In genomic region chr5:69042915-69043795, GRCh38 we compare ENCODE assay signal across 8 cellular contexts. TPM values are rescaled to one million over a fixed set of nuclear protein-coding genes. Genes with fewer than 3 reads are reported as not detected.
A peak's percentile ranks its signal among the peaks of the same experiment; 100 is the strongest.
DNase-seq lines count a peak whose midpoint lies in the region; ATAC-seq and TF ChIP-seq lines count a peak whose summit lies in the region.

No MANE protein-coding gene starts in this region.

- peak overlapping the region; percentile 84 for H3K4me3 Mint-ChIP-seq in activated T-helper 1 cell treated with anti-CD3 and anti-CD28 coated beads, Interleukin-12 subunit alpha, Interleukin-12 subunit beta, Interleukin-2, Interleukin-4 antibody, amounts not matched to agents 30 ng/mL and 10 ng/mL and 1 ng/mL, durations not matched to agents 14 hours and 24 hours and 36 hours
- peak overlapping the region; percentile 76 for H3K4me3 Mint-ChIP-seq in nephron progenitor cell
- peak overlapping the region; percentile 86 for H3K4me3 Mint-ChIP-seq in stimulated activated naive CD8-positive, alpha-beta T cell treated with anti-CD3 and anti-CD28 coated beads, Interleukin-15, Interleukin-2, amounts not matched to agents 100 ng/mL and 50 ng/mL, for 24 hours

- no peaks in the 10 kb centered on the region for H3K9me3 Mint-ChIP-seq in activated T-helper 1 cell treated with anti-CD3 and anti-CD28 coated beads, Interleukin-12 subunit alpha, Interleukin-12 subunit beta, Interleukin-2, Interleukin-4 antibody, amounts not matched to agents 30 ng/mL and 10 ng/mL and 1 ng/mL, durations not matched to agents 14 hours and 24 hours and 36 hours
- no peaks in the 10 kb centered on the region for H3K9me3 Mint-ChIP-seq in nephron progenitor cell
- H3K9me3 Mint-ChIP-seq in stimulated activated naive CD8-positive, alpha-beta T cell treated with anti-CD3 and anti-CD28 coated beads, Interleukin-15, Interleukin-2, amounts not matched to agents 100 ng/mL and 50 ng/mL, for 24 hours = no peaks in the 10 kb centered on the region

- H3K36me3 Mint-ChIP-seq in activated T-helper 1 cell treated with anti-CD3 and anti-CD28 coated beads, Interleukin-12 subunit alpha, Interleukin-12 subunit beta, Interleukin-2, Interleukin-4 antibody, amounts not matched to agents 30 ng/mL and 10 ng/mL and 1 ng/mL, durations not matched to agents 14 hours and 24 hours and 36 hours (ENCODE audit: low read depth) = no peaks in the 10 kb centered on the region
- no peaks in the 10 kb centered on the region for H3K36me3 Mint-ChIP-seq in nephron progenitor cell (ENCODE audit: low read depth)
- H3K36me3 Mint-ChIP-seq in stimulated activated naive CD8-positive, alpha-beta T cell treated with anti-CD3 and anti-CD28 coated beads, Interleukin-15, Interleukin-2, amounts not matched to agents 100 ng/mL and 50 ng/mL, for 24 hours (ENCODE audit: low read depth) = no peaks in the 10 kb centered on the region

- intact Hi-C loops in activated T-helper 1 cell treated with anti-CD3 and anti-CD28 coated beads, Interleukin-12 subunit alpha, Interleukin-12 subunit beta, Interleukin-2, Interleukin-4 antibody, amounts not matched to agents 30 ng/mL and 10 ng/mL and 1 ng/mL, durations not matched to agents 14 hours and 24 hours and 36 hours (cut with micrococcal nuclease) = loop anchor here (1.0 to 2.0 kb wide), 4 partner anchors 50 to 326 kb away; partner anchors contain the start of genes AK6, CCNB1, RAD17 and TAF9

- peaks cover 5% of the 10 kb centered on the region for H3K4me1 Mint-ChIP-seq in activated T-helper 1 cell treated with anti-CD3 and anti-CD28 coated beads, Interleukin-12 subunit alpha, Interleukin-12 subunit beta, Interleukin-2, Interleukin-4 antibody, amounts not matched to agents 30 ng/mL and 10 ng/mL and 1 ng/mL, durations not matched to agents 14 hours and 24 hours and 36 hours (ENCODE audit: low read depth)
- H3K4me1 Mint-ChIP-seq in nephron progenitor cell = peaks cover 16% of the 10 kb centered on the region
- H3K4me1 Mint-ChIP-seq in stimulated activated naive CD8-positive, alpha-beta T cell treated with anti-CD3 and anti-CD28 coated beads, Interleukin-15, Interleukin-2, amounts not matched to agents 100 ng/mL and 50 ng/mL, for 24 hours (ENCODE audit: low read depth) = peaks cover 17% of the 10 kb centered on the region

- ATAC-seq in GM21786 (IDR thresholded peaks at IDR 0.05; ENCODE audit: unreplicated experiment) = peak; percentile 96

- DNase-seq in DMS79 (lab: John Stamatoyannopoulos, UW) = peak; percentile 66
- peak; percentile 90 for DNase-seq in LHCN-M2 (ENCODE audit: low read depth)
- peak; percentile 94 for DNase-seq in RKO (ENCODE audit: low spot score)
- peak; percentile 75 for DNase-seq in activated T-helper 1 cell treated with anti-CD3 and anti-CD28 coated beads, Interleukin-12 subunit alpha, Interleukin-12 subunit beta, Interleukin-2, Interleukin-4 antibody, amounts not matched to agents 30 ng/mL and 10 ng/mL and 1 ng/mL, durations not matched to agents 14 hours and 24 hours and 36 hours (ENCODE audit: low spot score)
- DNase-seq in fibroblast of peridontal ligament (ENCODE audit: extremely low read depth) = peak; percentile 99
- DNase-seq in nephron progenitor cell = peak; percentile 73

- peaks cover 3% of the 10 kb centered on the region for H3K27me3 Mint-ChIP-seq in activated T-helper 1 cell treated with anti-CD3 and anti-CD28 coated beads, Interleukin-12 subunit alpha, Interleukin-12 subunit beta, Interleukin-2, Interleukin-4 antibody, amounts not matched to agents 30 ng/mL and 10 ng/mL and 1 ng/mL, durations not matched to agents 14 hours and 24 hours and 36 hours (ENCODE audit: insufficient read depth)
- H3K27me3 Mint-ChIP-seq in nephron progenitor cell (ENCODE audit: low read depth, poor library complexity) = peaks cover 10% of the 10 kb centered on the region
- no peaks in the 10 kb centered on the region for H3K27me3 Mint-ChIP-seq in stimulated activated naive CD8-positive, alpha-beta T cell treated with anti-CD3 and anti-CD28 coated beads, Interleukin-15, Interleukin-2, amounts not matched to agents 100 ng/mL and 50 ng/mL, for 24 hours

- peak overlapping the region; percentile 56 for H3K27ac Mint-ChIP-seq in activated T-helper 1 cell treated with anti-CD3 and anti-CD28 coated beads, Interleukin-12 subunit alpha, Interleukin-12 subunit beta, Interleukin-2, Interleukin-4 antibody, amounts not matched to agents 30 ng/mL and 10 ng/mL and 1 ng/mL, durations not matched to agents 14 hours and 24 hours and 36 hours
- no peak overlapping the region for H3K27ac Mint-ChIP-seq in nephron progenitor cell
- H3K27ac Mint-ChIP-seq in stimulated activated naive CD8-positive, alpha-beta T cell treated with anti-CD3 and anti-CD28 coated beads, Interleukin-15, Interleukin-2, amounts not matched to agents 100 ng/mL and 50 ng/mL, for 24 hours = peak overlapping the region; percentile 90

- TF ChIP-seq CTCF in nephron progenitor cell (IDR thresholded peaks at IDR 0.05) = peak; percentile 92

RNA-seq across cellular contexts. Expression of gene SLC30A5, which starts 50.7 kb away (rescaled TPM):
- total RNA-seq in LHCN-M2 (2014; rRNA removed) = 42.9 and 53.7 TPM in 2 replicates
- polyA plus RNA-seq in LHCN-M2 (2012) = 16.7 TPM
- total RNA-seq in activated T-helper 1 cell treated with anti-CD3 and anti-CD28 coated beads, Interleukin-12 subunit alpha, Interleukin-12 subunit beta, Interleukin-2, Interleukin-4 antibody, amounts not matched to agents 30 ng/mL and 10 ng/mL and 1 ng/mL, durations not matched to agents 14 hours and 24 hours and 36 hours = 60.8 and 67.4 TPM in 2 replicates

Comparison
In these comparisons a context has a peak if more than half of its experiments do, and no peak if none do; other contexts are left out.
1. Peak in every context shown above with its lines: DNase-seq and ATAC-seq.